Comparison of ENCODE assay signal across 12 cellular contexts in the genomic region with DNA sequence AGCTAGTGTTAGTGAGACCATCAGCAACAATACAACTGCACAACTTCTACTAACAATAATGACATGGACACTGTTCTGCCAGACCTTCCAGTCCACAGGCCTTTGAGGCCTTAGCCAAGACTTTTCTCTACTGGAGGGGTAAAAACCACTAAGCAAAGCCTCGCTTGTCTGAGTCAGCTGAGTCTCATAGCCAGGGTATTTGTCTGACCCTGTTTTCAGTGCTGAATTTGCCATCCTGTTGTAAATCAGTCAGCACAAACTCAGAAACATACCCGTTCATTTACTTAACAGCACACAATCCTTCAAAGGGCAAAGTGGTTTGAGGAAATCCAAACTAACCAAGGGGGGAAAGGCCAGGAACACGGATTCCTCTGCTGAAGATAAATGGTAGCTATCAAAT.
DNase-seq lines count a peak whose midpoint lies in the region; ATAC-seq and TF ChIP-seq lines count a peak whose summit lies in the region.
"Had no signal": no experiment of that assay in that cellular context is flagged by ENCODE, and none has a peak within 500 bp of the region (broad histone marks: within the 10 kb centered on the region; RNA-seq: fewer than 3 reads in every experiment).

No MANE protein-coding gene starts in this region.

- peaks cover 56% of the 10 kb centered on the region for H3K4me1 Mint-ChIP-seq in nephron progenitor cell
- H3K4me1 Mint-ChIP-seq in activated CD8-positive, alpha-beta memory T cell treated with anti-CD3 and anti-CD28 coated beads, Interleukin-2, amount 10 ng/mL, durations not matched to agents 7 days and 5 days = peaks cover 3% of the 10 kb centered on the region
- H3K4me1 Mint-ChIP-seq in MCF 10A (ENCODE audit: insufficient read depth, unreplicated experiment) = no peaks in the 10 kb centered on the region

- BruUV-seq in Panc1 (replicated peaks; lab: Mats Ljungman, UMichigan) = no TSS peak
- BruUV-seq in MCF 10A (replicated peaks; lab: Mats Ljungman, UMichigan) = no TSS peak

- in situ Hi-C loops in Panc1 (cut with HindIII; ENCODE audit: low pct_unique_long_range_greater_than_20kb, low sequenced_read_pairs) = no loop called here

- CTCF ChIA-PET in Panc1 (lab: Charles Lee) = no interaction called here
- CTCF ChIA-PET in activated CD8-positive, alpha-beta memory T cell treated with anti-CD3 and anti-CD28 coated beads, Interleukin-2, amount 10 ng/mL, durations not matched to agents 7 days and 5 days (lab: Charles Lee) = no interaction called here
- CTCF ChIA-PET in MCF 10A (lab: Yijun Ruan, JAX) = interaction anchor here (0.7 kb wide), 1 partner anchor 824 kb away, joined by 5 read pairs; no protein-coding TSS in a partner anchor

- no peaks in the 10 kb centered on the region for H3K9me3 ChIP-seq in Panc1 (ENCODE audit: control insufficient read depth, insufficient read depth, low read depth, low read length)

- peaks cover 3% of the 10 kb centered on the region for H3K36me3 Mint-ChIP-seq in nephron progenitor cell (ENCODE audit: low read depth)
- H3K36me3 Mint-ChIP-seq in activated CD8-positive, alpha-beta memory T cell treated with anti-CD3 and anti-CD28 coated beads, Interleukin-2, amount 10 ng/mL, durations not matched to agents 7 days and 5 days = peaks cover 2% of the 10 kb centered on the region
- no peaks in the 10 kb centered on the region for H3K36me3 Mint-ChIP-seq in MCF 10A (ENCODE audit: insufficient read depth, unreplicated experiment)

- TF ChIP-seq CTCF in Panc1 (IDR thresholded peaks at IDR 0.05) (no peak), nephron progenitor cell (IDR thresholded peaks at IDR 0.05) (no peak), MCF 10A (IDR thresholded peaks at IDR 0.05; ENCODE audit: unreplicated experiment) (no peak)

- H3K27ac Mint-ChIP-seq in nephron progenitor cell (peak overlapping the region; percentile 98), MCF 10A (ENCODE audit: low read depth, unreplicated experiment) (no peak overlapping the region)
- H3K27ac Mint-ChIP-seq in activated CD8-positive, alpha-beta memory T cell treated with anti-CD3 and anti-CD28 coated beads, Interleukin-2, amount 10 ng/mL, durations not matched to agents 7 days and 5 days = no peak overlapping the region
- H3K27ac Mint-ChIP-seq: CD4-positive, alpha-beta T cell had no signal

- H3K4me1 ChIP-seq in Panc1 (ENCODE audit: control insufficient read depth, insufficient read depth, low read length) = no peaks in the 10 kb centered on the region

- no peaks in the 10 kb centered on the region for H3K27me3 ChIP-seq in Panc1 (ENCODE audit: control insufficient read depth, insufficient read depth, low read length)

- H3K36me3 ChIP-seq in Panc1 (ENCODE audit: control insufficient read depth, insufficient read depth, low read length) = no peaks in the 10 kb centered on the region

- H3K27me3 Mint-ChIP-seq in nephron progenitor cell (ENCODE audit: low read depth, poor library complexity) (no peaks in the 10 kb centered on the region), MCF 10A (ENCODE audit: insufficient read depth, unreplicated experiment) (no peaks in the 10 kb centered on the region)
- no peaks in the 10 kb centered on the region for H3K27me3 Mint-ChIP-seq in activated CD8-positive, alpha-beta memory T cell treated with anti-CD3 and anti-CD28 coated beads, Interleukin-2, amount 10 ng/mL, durations not matched to agents 7 days and 5 days
- H3K27me3 Mint-ChIP-seq: CD4-positive, alpha-beta T cell had no signal

- H3K4me3 Mint-ChIP-seq in nephron progenitor cell (no peak overlapping the region), MCF 10A (ENCODE audit: unreplicated experiment) (no peak overlapping the region)
- no peak overlapping the region for H3K4me3 Mint-ChIP-seq in activated CD8-positive, alpha-beta memory T cell treated with anti-CD3 and anti-CD28 coated beads, Interleukin-2, amount 10 ng/mL, durations not matched to agents 7 days and 5 days
- H3K4me3 Mint-ChIP-seq: CD4-positive, alpha-beta T cell had no signal

- ATAC-seq in Panc1 (no peak), GM21423 (IDR thresholded peaks at IDR 0.05; ENCODE audit: unreplicated experiment) (no peak)
- ATAC-seq in stimulated activated naive CD8-positive, alpha-beta T cell treated with anti-CD3 and anti-CD28 coated beads, Interleukin-15, Interleukin-2, amounts not matched to agents 100 U/mL and 50 U/mL, for 24 hours = no peak
- ATAC-seq in activated CD8-positive, alpha-beta memory T cell treated with anti-CD3 and anti-CD28 coated beads, Interleukin-2, amount 10 ng/mL, durations not matched to agents 7 days and 5 days = no peak

- POLR2A ChIA-PET in Panc1 (lab: Charles Lee) (no interaction called here), MCF 10A (lab: Yijun Ruan, JAX) (no interaction called here)

- no peak overlapping the region for H3K27ac ChIP-seq in Panc1 (ENCODE audit: low read length)
- peak overlapping the region; percentile 19 for H3K27ac ChIP-seq in epithelial cell of prostate

- no peak overlapping the region for H3K4me3 ChIP-seq in Panc1 (ENCODE audit: low read depth in 2 of 2, low read length in 2 of 2)

- intact Hi-C loops in Panc1 (cut with micrococcal nuclease; ENCODE audit: unreplicated experiment) = no loop called here
- intact Hi-C loops in MCF 10A (cut with micrococcal nuclease) = no loop called here

- DNase-seq in Daoy (ENCODE audit: low read depth) (peak; percentile 83), Panc1 (ENCODE audit: low read depth, low spot score) (peak; percentile 42), epithelial cell of prostate (ENCODE audit: low read depth, low spot score) (peak; percentile 37), nephron progenitor cell (no peak), MCF 10A (ENCODE audit: unreplicated experiment) (no peak)
- no peak for DNase-seq in stimulated activated naive CD8-positive, alpha-beta T cell treated with anti-CD3 and anti-CD28 coated beads, Interleukin-15, Interleukin-2, amounts not matched to agents 100 U/mL and 50 U/mL, for 24 hours
- no peak for DNase-seq in activated CD8-positive, alpha-beta memory T cell treated with anti-CD3 and anti-CD28 coated beads, Interleukin-2, amount 10 ng/mL, durations not matched to agents 7 days and 5 days
- DNase-seq: activated CD4-positive, alpha-beta T cell treated with anti-CD3 and anti-CD28 coated beads, Interleukin-2, amount 50 U/mL, for 48 hours; CD4-positive, alpha-beta T cell; KBM-7; stimulated activated naive CD4-positive, alpha-beta T cell had no signal

- H3K9me3 Mint-ChIP-seq in nephron progenitor cell = peaks cover 15% of the 10 kb centered on the region
- no peaks in the 10 kb centered on the region for H3K9me3 Mint-ChIP-seq in activated CD8-positive, alpha-beta memory T cell treated with anti-CD3 and anti-CD28 coated beads, Interleukin-2, amount 10 ng/mL, durations not matched to agents 7 days and 5 days (ENCODE audit: low read depth)
- no peaks in the 10 kb centered on the region for H3K9me3 Mint-ChIP-seq in MCF 10A (ENCODE audit: unreplicated experiment)
- H3K9me3 Mint-ChIP-seq: CD4-positive, alpha-beta T cell had no signal

Comparison
In these comparisons a context has a peak if more than half of its experiments do, and no peak if none do; other contexts are left out.
1. DNase-seq: peak in Daoy (single experiment), Panc1 (single experiment) and epithelial cell of prostate (single experiment); none in nephron progenitor cell (single experiment), stimulated activated naive CD8-positive, alpha-beta T cell treated with anti-CD3 and anti-CD28 coated beads, Interleukin-15, Interleukin-2, amounts not matched to agents 100 U/mL and 50 U/mL, for 24 hours (single experiment), activated CD8-positive, alpha-beta memory T cell treated with anti-CD3 and anti-CD28 coated beads, Interleukin-2, amount 10 ng/mL, durations not matched to agents 7 days and 5 days (single experiment) and MCF 10A (single experiment).